21 cellular contexts compared by ENCODE assay signal in genomic region chr16:2331932-2332267, GRCh38. TPM values are rescaled to one million over a fixed set of nuclear protein-coding genes. Genes with fewer than 3 reads are reported as not detected.
DNase-seq lines count a peak whose midpoint lies in the region; ATAC-seq and TF ChIP-seq lines count a peak whose summit lies in the region.
"Had no signal": no experiment of that assay in that cellular context is flagged by ENCODE, and none has a peak within 500 bp of the region (broad histone marks: within the 10 kb centered on the region; RNA-seq: fewer than 3 reads in every experiment).

No MANE protein-coding gene starts in this region.

- ATAC-seq in lung (ENCODE audit: insufficient read depth, low FRiP score) (no peak), HG03045 (IDR thresholded peaks at IDR 0.05; ENCODE audit: unreplicated experiment) (no peak)
- ATAC-seq: GM12878, GM23338, HCT116 had no signal

- DNase-seq in activated CD8-positive, alpha-beta memory T cell treated with anti-CD3 and anti-CD28 coated beads, Interleukin-2, amount 50 U/mL, for 48 hours: peak; percentile 17
- DNase-seq in activated CD8-positive, alpha-beta memory T cell treated with anti-CD3 and anti-CD28 coated beads, Interleukin-2, amount 50 U/mL, for 4 hours: no peak
- DNase-seq in lung (ENCODE audit: low spot score) (peak; percentile 67), thyroid gland (peak; percentile 70 to 74), ureter (ENCODE audit: low spot score) (peak; percentile 3), CD1c-positive myeloid dendritic cell (ENCODE audit: extremely low spot score) (no peak), NCI-H748 (lab: John Stamatoyannopoulos, UW; ENCODE audit: unreplicated experiment) (no peak)
- DNase-seq: CD4-positive, alpha-beta T cell; CD8-positive, alpha-beta memory T cell; DMS 273 treated with DMSO at 0.1 percent for 48 hours; DMS79; EL; GDM1; H9 had no signal

- intact Hi-C loops in thyroid gland (cut with DNase I): no loop called here

- TF ChIP-seq POLR2A in thyroid gland (IDR thresholded peaks at IDR 0.05): no peak

- no peaks in the 10 kb centered on the region for H3K4me1 ChIP-seq in lung (ENCODE audit: control insufficient read depth in 2 of 2, insufficient read depth in 2 of 2, low read length in 2 of 2)
- H3K4me1 ChIP-seq in thyroid gland: peaks cover 22 to 51% of the 10 kb centered on the region in 2 donors
- H3K4me1 ChIP-seq: BLaER1 had no signal

- H3K27ac ChIP-seq in lung (ENCODE audit: low read depth in 1 of 2, low read length in 1 of 2) (no peak overlapping the region), thyroid gland (peak overlapping the region; percentile 64 to 86 (median 67))
- H3K27ac ChIP-seq: 22Rv1, BLaER1, C4-2B had no signal

- H3K27me3 ChIP-seq in lung (ENCODE audit: control insufficient read depth, insufficient read depth) (no peaks in the 10 kb centered on the region), thyroid gland (no peaks in the 10 kb centered on the region)
- H3K27me3 ChIP-seq: BLaER1 had no signal

- H3K9me3 ChIP-seq in lung (ENCODE audit: control insufficient read depth in 2 of 2, insufficient read depth in 1 of 2, low read length in 1 of 2) (no peaks in the 10 kb centered on the region), thyroid gland (no peaks in the 10 kb centered on the region)
- H3K9me3 ChIP-seq: BLaER1 had no signal

- no peak overlapping the region for H3K4me3 ChIP-seq in lung
- no peak overlapping the region for H3K4me3 ChIP-seq in thyroid gland (replicated peaks in 1 of 3)
- H3K4me3 ChIP-seq: BLaER1, GM12878, GM23338 had no signal

- H3K36me3 ChIP-seq in lung (ENCODE audit: control insufficient read depth in 2 of 2, insufficient read depth in 2 of 2, low read length in 2 of 2) (peaks cover 0 to 2% of the 10 kb centered on the region in 2 donors), thyroid gland (peaks cover 0 to 4% of the 10 kb centered on the region in 2 donors)

- no peak for TF ChIP-seq CTCF in lung (IDR thresholded peaks at IDR 0.05; ENCODE audit: control extremely low read depth, extremely low read depth)
- no peak for TF ChIP-seq CTCF in thyroid gland (IDR thresholded peaks at IDR 0.05)

- WGBS in lung, 2 donors: 61 to 78% methylated on average over 5 of the region's 5 CpGs
- 27 to 34% methylated on average over 5 of the region's 5 CpGs for WGBS in thyroid gland, 2 donors

RNA-seq across cellular contexts. Expression of gene ABCA3, which starts 8.6 kb away (rescaled TPM):
- total RNA-seq in lung (100 to 1,000 TPM; 486 to 607 TPM), thyroid gland (10 to 100 TPM; 36.5 to 66.7 (median 60.4) TPM), ureter (10.4 TPM)
- 100 to 1,000 TPM; 197 to 337 TPM for polyA plus RNA-seq in lung

Comparison
In these comparisons a context has a peak if more than half of its experiments do, and no peak if none do; other contexts are left out.
1. DNase-seq: peak in activated CD8-positive, alpha-beta memory T cell treated with anti-CD3 and anti-CD28 coated beads, Interleukin-2, amount 50 U/mL, for 48 hours (single experiment), lung (single experiment), thyroid gland (2 of 2) and ureter (single experiment); none in activated CD8-positive, alpha-beta memory T cell treated with anti-CD3 and anti-CD28 coated beads, Interleukin-2, amount 50 U/mL, for 4 hours (single experiment), CD1c-positive myeloid dendritic cell (single experiment) and NCI-H748 (single experiment).
2. H3K27ac ChIP-seq: peak in thyroid gland (3 of 3); none in lung (0 of 2).
3. RNA of gene ABCA3, which starts 8.6 kb away (total RNA-seq): 486 to 607 TPM in lung; 36.5 to 66.7 TPM in thyroid gland and 10.4 TPM in ureter (single experiment); every median in the first group is over 4 times any median in the second.